In genomic region chr18:79939096-79939495, GRCh38 we compare ENCODE assay signal across 15 cellular contexts.
"Had no signal": no experiment of that assay in that cellular context is flagged by ENCODE, and none has a peak within 500 bp of the region (broad histone marks: within the 10 kb centered on the region; RNA-seq: fewer than 3 reads in every experiment).

No MANE protein-coding gene starts in this region.

- H3K27me3 ChIP-seq: stomach, tibial artery had no signal

- DNase-seq: activated CD4-positive, alpha-beta T cell treated with anti-CD3 and anti-CD28 coated beads, Interleukin-2, amount 10 ng/mL, durations not matched to agents 7 days and 5 days; activated CD4-positive, CD25-positive, alpha-beta regulatory T cell; activated CD8-positive, alpha-beta memory T cell treated with anti-CD3 and anti-CD28 coated beads for 24 hours; hippocampal formation; nucleus accumbens; stimulated activated CD4-positive, alpha-beta T cell treated with anti-CD3 and anti-CD28 coated beads, Interleukin-4, amount 100 ng/mL, for 24 hours; stomach; T-helper 2 cell had no signal

- H3K4me3 Mint-ChIP-seq: activated CD4-positive, alpha-beta T cell treated with anti-CD3 and anti-CD28 coated beads, Interleukin-2, amount 10 ng/mL, durations not matched to agents 7 days and 5 days; activated naive CD8-positive, alpha-beta T cell; natural killer cell treated with Interleukin-12 subunit alpha and Interleukin-12 subunit beta and Interleukin-15 and Interleukin-18, amount 100 ng/mL, for 72 hours had no signal

- FAIRE-seq: bronchial epithelial cell, endothelial cell of umbilical vein had no signal

- H3K27ac ChIP-seq: stomach, tibial artery had no signal

- H3K27me3 Mint-ChIP-seq: activated CD4-positive, alpha-beta T cell treated with anti-CD3 and anti-CD28 coated beads, Interleukin-2, amount 10 ng/mL, durations not matched to agents 7 days and 5 days; activated naive CD8-positive, alpha-beta T cell; natural killer cell treated with Interleukin-12 subunit alpha and Interleukin-12 subunit beta and Interleukin-15 and Interleukin-18, amount 100 ng/mL, for 72 hours; progenitor cell of endocrine pancreas had no signal

- H3K27ac Mint-ChIP-seq: activated CD4-positive, alpha-beta T cell treated with anti-CD3 and anti-CD28 coated beads, Interleukin-2, amount 10 ng/mL, durations not matched to agents 7 days and 5 days; activated naive CD8-positive, alpha-beta T cell; natural killer cell treated with Interleukin-12 subunit alpha and Interleukin-12 subunit beta and Interleukin-15 and Interleukin-18, amount 100 ng/mL, for 72 hours; progenitor cell of endocrine pancreas had no signal

- H3K4me3 ChIP-seq: lung, stomach, tibial artery had no signal

- ATAC-seq: natural killer cell treated with Interleukin-12 subunit alpha and Interleukin-12 subunit beta and Interleukin-15 and Interleukin-18, amount 100 ng/mL, for 72 hours had no signal
